In genomic region chr16:83513006-83513755, GRCh38 we compare ENCODE assay signal across 14 cellular contexts.
A peak's percentile ranks its signal among the peaks of the same experiment; 100 is the strongest.
DNase-seq lines count a peak whose midpoint lies in the region; ATAC-seq and TF ChIP-seq lines count a peak whose summit lies in the region.
"Had no signal": no experiment of that assay in that cellular context is flagged by ENCODE, and none has a peak within 500 bp of the region (broad histone marks: within the 10 kb centered on the region; RNA-seq: fewer than 3 reads in every experiment).

No MANE protein-coding gene starts in this region.

- no peak for TF ChIP-seq CTCF in GM10248 (IDR thresholded peaks at IDR 0.05; ENCODE audit: control extremely low read depth, extremely low read depth, low read depth, missing control alignments)

- no peaks in the 10 kb centered on the region for H3K36me3 ChIP-seq in SJCRH30
- H3K36me3 ChIP-seq: BLaER1, gastrocnemius medialis, neutrophil had no signal

- POLR2A ChIA-PET in GM10248 (lab: Yijun Ruan, JAX): no interaction called here

- H3K4me3 ChIP-seq in SJCRH30: no peak overlapping the region
- H3K4me3 ChIP-seq: BLaER1, gastrocnemius medialis had no signal

- no peak overlapping the region for H3K4me3 Mint-ChIP-seq in activated naive CD4-positive, alpha-beta T cell treated with anti-CD3 and anti-CD28 coated beads for 36 hours

- peak; percentile 8 for DNase-seq in activated naive CD4-positive, alpha-beta T cell treated with anti-CD3 and anti-CD28 coated beads for 36 hours
- DNase-seq in activated naive CD4-positive, alpha-beta T cell treated with anti-CD3 and anti-CD28 coated beads, Interleukin-2, amount 50 U/mL, for 16 hours: no peak
- DNase-seq in SJCRH30 (peak; percentile 19 to 26), fibroblast of gingiva (ENCODE audit: low read depth) (peak; percentile 47), stromal cell of bone marrow (ENCODE audit: low read depth) (peak; percentile 95), GM10248 (ENCODE audit: extremely low spot score) (no peak), NCI-H345 (lab: John Stamatoyannopoulos, UW) (no peak)
- DNase-seq: activated CD4-positive, alpha-beta T cell treated with anti-CD3 and anti-CD28 coated beads, Interleukin-2, amount 50 U/mL, for 4 hours; gastrocnemius medialis; left colon; stimulated activated naive CD4-positive, alpha-beta T cell had no signal

- H3K27ac ChIP-seq in SJCRH30: no peak overlapping the region
- H3K27ac ChIP-seq: BLaER1, gastrocnemius medialis, neutrophil had no signal

- CTCF ChIA-PET in activated naive CD4-positive, alpha-beta T cell treated with anti-CD3 and anti-CD28 coated beads for 36 hours (lab: Charles Lee): no interaction called here
- CTCF ChIA-PET in GM10248 (lab: Yijun Ruan, JAX): no interaction called here

- no peaks in the 10 kb centered on the region for H3K27me3 Mint-ChIP-seq in activated naive CD4-positive, alpha-beta T cell treated with anti-CD3 and anti-CD28 coated beads for 36 hours (ENCODE audit: low read depth)

- no peaks in the 10 kb centered on the region for H3K27me3 ChIP-seq in SJCRH30
- H3K27me3 ChIP-seq: BLaER1, gastrocnemius medialis, neutrophil had no signal

- ATAC-seq in HG02852 (IDR thresholded peaks at IDR 0.05; ENCODE audit: unreplicated experiment): no peak
- ATAC-seq: gastrocnemius medialis, left colon had no signal

- peaks cover 12% of the 10 kb centered on the region for H3K9me3 Mint-ChIP-seq in activated naive CD4-positive, alpha-beta T cell treated with anti-CD3 and anti-CD28 coated beads for 36 hours

- H3K4me1 ChIP-seq in SJCRH30: no peaks in the 10 kb centered on the region
- H3K4me1 ChIP-seq: BLaER1, gastrocnemius medialis had no signal

- no peak overlapping the region for H3K27ac Mint-ChIP-seq in activated naive CD4-positive, alpha-beta T cell treated with anti-CD3 and anti-CD28 coated beads for 36 hours

- H3K9me3 ChIP-seq in SJCRH30 (replicated peaks): no peaks in the 10 kb centered on the region
- H3K9me3 ChIP-seq: gastrocnemius medialis, neutrophil had no signal

- H3K4me1 Mint-ChIP-seq in activated naive CD4-positive, alpha-beta T cell treated with anti-CD3 and anti-CD28 coated beads for 36 hours (ENCODE audit: low read depth): no peaks in the 10 kb centered on the region

- intact Hi-C loops in activated naive CD4-positive, alpha-beta T cell treated with anti-CD3 and anti-CD28 coated beads for 36 hours (cut with micrococcal nuclease): no loop called here

- H3K36me3 Mint-ChIP-seq in activated naive CD4-positive, alpha-beta T cell treated with anti-CD3 and anti-CD28 coated beads for 36 hours (ENCODE audit: low read depth): no peaks in the 10 kb centered on the region

Comparison
In these comparisons a context has a peak if more than half of its experiments do, and no peak if none do; other contexts are left out.
1. DNase-seq: peak in activated naive CD4-positive, alpha-beta T cell treated with anti-CD3 and anti-CD28 coated beads for 36 hours (single experiment), SJCRH30 (2 of 2), fibroblast of gingiva (single experiment) and stromal cell of bone marrow (single experiment); none in activated naive CD4-positive, alpha-beta T cell treated with anti-CD3 and anti-CD28 coated beads, Interleukin-2, amount 50 U/mL, for 16 hours (single experiment), GM10248 (single experiment) and NCI-H345 (single experiment).